ENCODE assay signal across 14 cellular contexts in the genomic region with DNA sequence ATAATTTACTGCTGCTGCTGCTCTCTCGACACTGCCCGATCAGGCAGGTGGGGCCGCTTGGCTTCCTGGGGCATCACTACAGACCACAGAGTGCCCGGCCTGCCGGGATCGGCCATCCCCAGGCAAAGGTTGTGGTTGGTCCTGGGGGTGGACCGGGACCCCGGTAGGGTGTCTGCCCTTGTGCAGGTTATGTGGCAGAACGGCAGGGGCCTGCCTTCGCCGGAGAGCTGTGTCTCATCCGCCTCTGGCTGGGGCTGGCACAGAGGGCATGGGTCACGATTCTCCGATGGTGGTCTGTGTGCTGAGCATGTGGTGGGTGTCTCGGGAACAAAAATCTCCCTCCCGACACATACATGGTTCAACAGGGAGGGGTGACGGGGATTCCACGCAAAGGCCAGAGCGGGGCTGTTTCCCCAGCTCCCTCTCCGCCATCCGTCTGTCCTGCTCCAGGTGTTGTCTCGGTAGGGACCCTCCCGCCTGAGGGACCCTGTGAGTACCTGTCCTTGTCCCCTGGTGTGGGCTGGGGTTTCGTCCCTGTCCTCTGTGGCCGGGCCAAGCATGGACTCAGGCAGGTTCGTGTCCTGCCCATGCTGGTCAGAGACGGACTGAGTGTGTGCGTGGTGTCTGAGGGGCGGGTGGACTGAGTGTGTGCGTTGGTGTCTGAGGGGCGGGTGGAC.
"Had no signal": no experiment of that assay in that cellular context is flagged by ENCODE, and none has a peak within 500 bp of the region (broad histone marks: within the 10 kb centered on the region; RNA-seq: fewer than 3 reads in every experiment).

No MANE protein-coding gene starts in this region.

- H3K36me3 Mint-ChIP-seq: activated naive CD4-positive, alpha-beta T cell treated with anti-CD3 and anti-CD28 coated beads, Interleukin-2, amount 50 U/mL, for 24 hours; natural killer cell treated with Interleukin-12 subunit alpha and Interleukin-12 subunit beta and Interleukin-15 and Interleukin-18, amount 100 ng/mL, for 72 hours had no signal

- H3K9me3 Mint-ChIP-seq: activated naive CD4-positive, alpha-beta T cell treated with anti-CD3 and anti-CD28 coated beads, Interleukin-2, amount 50 U/mL, for 24 hours; natural killer cell treated with Interleukin-12 subunit alpha and Interleukin-12 subunit beta and Interleukin-15 and Interleukin-18, amount 100 ng/mL, for 72 hours had no signal

- H3K4me3 ChIP-seq: esophagus muscularis mucosa, lung, sigmoid colon had no signal

- H3K27ac ChIP-seq: esophagus muscularis mucosa, sigmoid colon had no signal

- H3K4me3 Mint-ChIP-seq: activated naive CD4-positive, alpha-beta T cell treated with anti-CD3 and anti-CD28 coated beads, Interleukin-2, amount 50 U/mL, for 24 hours; brain; natural killer cell treated with Interleukin-12 subunit alpha and Interleukin-12 subunit beta and Interleukin-15 and Interleukin-18, amount 100 ng/mL, for 72 hours; T-helper 17 cell had no signal

- H3K27me3 ChIP-seq: esophagus muscularis mucosa, sigmoid colon had no signal

- H3K27me3 Mint-ChIP-seq: activated naive CD4-positive, alpha-beta T cell treated with anti-CD3 and anti-CD28 coated beads, Interleukin-2, amount 50 U/mL, for 24 hours; natural killer cell treated with Interleukin-12 subunit alpha and Interleukin-12 subunit beta and Interleukin-15 and Interleukin-18, amount 100 ng/mL, for 72 hours; T-helper 17 cell had no signal

- H3K27ac Mint-ChIP-seq: activated naive CD4-positive, alpha-beta T cell treated with anti-CD3 and anti-CD28 coated beads, Interleukin-2, amount 50 U/mL, for 24 hours; natural killer cell treated with Interleukin-12 subunit alpha and Interleukin-12 subunit beta and Interleukin-15 and Interleukin-18, amount 100 ng/mL, for 72 hours; T-helper 17 cell had no signal

- H3K4me1 Mint-ChIP-seq: activated naive CD4-positive, alpha-beta T cell treated with anti-CD3 and anti-CD28 coated beads, Interleukin-2, amount 50 U/mL, for 24 hours had no signal

- ATAC-seq: left cardiac atrium; natural killer cell treated with Interleukin-12 subunit alpha and Interleukin-12 subunit beta and Interleukin-15 and Interleukin-18, amount 100 ng/mL, for 72 hours; stimulated activated naive CD8-positive, alpha-beta T cell treated with anti-CD3 and anti-CD28 coated beads, Interleukin-15, Interleukin-2, amounts not matched to agents 100 U/mL and 50 U/mL, for 24 hours; T-helper 17 cell had no signal

- DNase-seq: activated CD4-positive, CD25-positive, alpha-beta regulatory T cell; activated T-cell treated with anti-CD3 and anti-CD28 coated beads, Interleukin-2, amount 50 U/mL, for 1 hour; dermis blood vessel endothelial cell; foreskin fibroblast; left cardiac atrium; sigmoid colon; stimulated activated CD4-positive, alpha-beta T cell treated with anti-CD3 and anti-CD28 coated beads, Interleukin-2, amount 100 ng/mL, for 48 hours; stimulated activated naive CD8-positive, alpha-beta T cell treated with anti-CD3 and anti-CD28 coated beads, Interleukin-15, Interleukin-2, amounts not matched to agents 100 U/mL and 50 U/mL, for 24 hours had no signal

- H3K4me1 ChIP-seq: sigmoid colon had no signal

- H3K9me3 ChIP-seq: esophagus muscularis mucosa, sigmoid colon had no signal
